Comparison of ENCODE assay signal across 14 cellular contexts in the genomic region with DNA sequence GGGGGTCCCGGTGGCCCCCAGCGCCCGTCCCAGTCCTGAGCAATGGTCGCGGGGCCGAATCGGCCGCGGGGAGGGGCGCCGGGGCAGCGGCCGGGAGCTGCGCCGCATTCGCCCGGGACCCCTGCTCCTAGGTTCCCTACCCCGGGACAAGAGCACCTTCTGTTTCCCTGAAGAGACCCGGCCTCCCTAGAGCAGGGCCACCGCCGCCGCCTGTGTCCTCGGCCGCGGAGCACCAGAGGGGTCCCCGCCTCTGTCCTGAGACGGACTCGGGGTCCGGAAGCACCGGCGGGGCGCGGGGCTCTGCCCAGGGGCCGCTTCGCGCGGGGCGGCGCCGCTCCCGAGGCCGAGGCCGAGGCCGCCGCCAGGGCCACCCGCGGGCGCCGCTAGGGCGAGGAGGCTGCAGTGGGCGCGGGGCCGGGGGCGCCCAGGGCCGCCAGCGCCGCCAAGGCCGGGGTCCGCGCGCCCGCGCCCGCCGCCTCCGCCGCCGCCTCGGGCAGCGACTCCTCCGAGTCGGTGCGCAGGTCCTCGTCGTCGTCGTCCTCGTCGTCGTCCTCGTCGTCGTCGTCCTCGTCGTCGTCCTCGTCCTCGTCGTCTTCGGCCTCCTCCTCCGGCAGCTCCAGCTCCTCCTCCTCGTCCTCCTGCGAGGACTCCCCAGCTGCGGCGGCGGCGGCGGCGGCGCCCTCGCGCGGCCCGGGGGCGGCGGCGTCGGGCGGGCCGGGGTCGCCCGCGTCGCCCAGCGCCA.
A peak's percentile ranks its signal among the peaks of the same experiment; 100 is the strongest.
DNase-seq lines count a peak whose midpoint lies in the region; ATAC-seq, FAIRE-seq and TF ChIP-seq lines count a peak whose summit lies in the region.
"Had no signal": no experiment of that assay in that cellular context is flagged by ENCODE, and none has a peak within 500 bp of the region (broad histone marks: within the 10 kb centered on the region; RNA-seq: fewer than 3 reads in every experiment).

No MANE protein-coding gene starts in this region.

- H3K9me2 ChIP-seq in GM23338 (ENCODE audit: insufficient read depth), result no peaks in the 10 kb centered on the region

- peak overlapping the region; percentile 84 for H2AFZ ChIP-seq in GM23338

- peaks cover 7% of the 10 kb centered on the region for H3K4me1 Mint-ChIP-seq in GM23338
- peaks cover 2% of the 10 kb centered on the region for H3K4me1 Mint-ChIP-seq in activated CD8-positive, alpha-beta T cell treated with anti-CD3 and anti-CD28 coated beads, Interleukin-2, amount 10 ng/mL, durations not matched to agents 7 days and 5 days (ENCODE audit: low read depth)
- H3K4me1 Mint-ChIP-seq in stimulated activated memory B cell treated with anti-CD40 and anti-IgM and Interleukin-4, amounts not matched to agents 10 μg/mL and 1 μg/mL and 100 μg/mL, for 72 hours, result no peaks in the 10 kb centered on the region

- peaks cover 16% of the 10 kb centered on the region for H3K27me3 Mint-ChIP-seq in GM23338 (ENCODE audit: insufficient read depth, low read depth, poor library complexity)
- H3K27me3 Mint-ChIP-seq in activated CD8-positive, alpha-beta T cell treated with anti-CD3 and anti-CD28 coated beads, Interleukin-2, amount 10 ng/mL, durations not matched to agents 7 days and 5 days (ENCODE audit: low read depth), result peaks cover 2% of the 10 kb centered on the region
- no peaks in the 10 kb centered on the region for H3K27me3 Mint-ChIP-seq in stimulated activated memory B cell treated with anti-CD40 and anti-IgM and Interleukin-4, amounts not matched to agents 10 μg/mL and 1 μg/mL and 100 μg/mL, for 72 hours

- peaks cover 3% of the 10 kb centered on the region for H3K9me3 ChIP-seq in iPS-18c (ENCODE audit: control insufficient read depth, insufficient read depth, low read length)
- H3K9me3 ChIP-seq: Peyer's patch had no signal

- no peak overlapping the region for H3K27ac Mint-ChIP-seq in GM23338
- H3K27ac Mint-ChIP-seq in activated CD8-positive, alpha-beta T cell treated with anti-CD3 and anti-CD28 coated beads, Interleukin-2, amount 10 ng/mL, durations not matched to agents 7 days and 5 days, result no peak overlapping the region
- no peak overlapping the region for H3K27ac Mint-ChIP-seq in stimulated activated memory B cell treated with anti-CD40 and anti-IgM and Interleukin-4, amounts not matched to agents 10 μg/mL and 1 μg/mL and 100 μg/mL, for 72 hours

- peaks cover 14% of the 10 kb centered on the region for H3F3A ChIP-seq in GM23338 (replicated peaks; ENCODE audit: low read depth)

- H3K36me3 ChIP-seq in GM23338 (ENCODE audit: insufficient read depth), result no peaks in the 10 kb centered on the region

- CTCF ChIA-PET in activated CD8-positive, alpha-beta T cell treated with anti-CD3 and anti-CD28 coated beads, Interleukin-2, amount 10 ng/mL, durations not matched to agents 7 days and 5 days (lab: Charles Lee), result interaction anchor here (1.0 kb wide), 1 partner anchor 131 kb away, joined by 3 read pairs; no protein-coding TSS in a partner anchor

- H3K4me2 ChIP-seq in GM23338, result peak overlapping the region; percentile 84

- peaks cover 33% of the 10 kb centered on the region for H3K27me3 ChIP-seq in GM23338 (ENCODE audit: insufficient read depth)
- H3K27me3 ChIP-seq: Peyer's patch had no signal

- TF ChIP-seq CTCF in GM23338 (conservative IDR thresholded peaks at IDR 0.05; ENCODE audit: low read depth in 2 of 2), result 0 out of 4 replicates have a peak, but pooled peaks of 1 of the 2 experiments have one; percentile 7

- ATAC-seq in GM23338, result peak; percentile 7
- ATAC-seq in activated CD8-positive, alpha-beta T cell treated with anti-CD3 and anti-CD28 coated beads, Interleukin-2, amount 10 ng/mL, durations not matched to agents 7 days and 5 days, result peak; percentile 14
- ATAC-seq in stimulated activated memory B cell treated with anti-CD40 and anti-IgM and Interleukin-4, amounts not matched to agents 10 μg/mL and 1 μg/mL and 100 μg/mL, for 72 hours, result peak; percentile 15

- H3K4me3 ChIP-seq in GM23338 (peak overlapping the region; percentile 60), iPS-18c (ENCODE audit: insufficient read depth, low read depth, low read length) (peak overlapping the region; percentile 34; the same call in 1 of the 2 replicates)

- no peaks in the 10 kb centered on the region for H3K9me3 Mint-ChIP-seq in GM23338
- H3K9me3 Mint-ChIP-seq in activated CD8-positive, alpha-beta T cell treated with anti-CD3 and anti-CD28 coated beads, Interleukin-2, amount 10 ng/mL, durations not matched to agents 7 days and 5 days (ENCODE audit: insufficient read depth), result no peaks in the 10 kb centered on the region
- no peaks in the 10 kb centered on the region for H3K9me3 Mint-ChIP-seq in stimulated activated memory B cell treated with anti-CD40 and anti-IgM and Interleukin-4, amounts not matched to agents 10 μg/mL and 1 μg/mL and 100 μg/mL, for 72 hours

- H3K36me3 Mint-ChIP-seq in GM23338 (ENCODE audit: low read depth), result peaks cover 3% of the 10 kb centered on the region; the same call in 1 of the 3 replicates
- no peaks in the 10 kb centered on the region for H3K36me3 Mint-ChIP-seq in activated CD8-positive, alpha-beta T cell treated with anti-CD3 and anti-CD28 coated beads, Interleukin-2, amount 10 ng/mL, durations not matched to agents 7 days and 5 days (ENCODE audit: low read depth)
- H3K36me3 Mint-ChIP-seq in stimulated activated memory B cell treated with anti-CD40 and anti-IgM and Interleukin-4, amounts not matched to agents 10 μg/mL and 1 μg/mL and 100 μg/mL, for 72 hours, result peaks cover 37% of the 10 kb centered on the region

- DNase-seq in GM23338 (ENCODE audit: low spot score) (peak; percentile 59), NCI-H187 treated with DMSO at 0.1 percent for 48 hours (lab: John Stamatoyannopoulos, UW) (no peak), NAMALWA (ENCODE audit: low spot score) (no peak), NK-92 (lab: John Stamatoyannopoulos, UW; ENCODE audit: unreplicated experiment) (no peak), GM19239 (ENCODE audit: insufficient read length, low spot score) (no peak)
- no peak for DNase-seq in activated CD8-positive, alpha-beta T cell treated with anti-CD3 and anti-CD28 coated beads, Interleukin-2, amount 10 ng/mL, durations not matched to agents 7 days and 5 days
- DNase-seq: activated CD8-positive, alpha-beta memory T cell treated with anti-CD3 and anti-CD28 coated beads, Interleukin-2, amount 50 U/mL, for 4 hours; COR-L47; Peyer's patch; small intestine had no signal

- peaks cover 11% of the 10 kb centered on the region for H3K4me1 ChIP-seq in GM23338 (ENCODE audit: insufficient read depth)

- POLR2A ChIA-PET in activated CD8-positive, alpha-beta T cell treated with anti-CD3 and anti-CD28 coated beads, Interleukin-2, amount 10 ng/mL, durations not matched to agents 7 days and 5 days (lab: Charles Lee), result no interaction called here

- H3K27ac ChIP-seq in GM23338 (ENCODE audit: low read depth), result no peak overlapping the region

- H3K4me3 Mint-ChIP-seq in GM23338, result peak overlapping the region; percentile 60; the same call in 2 of the 3 replicates
- no peak overlapping the region for H3K4me3 Mint-ChIP-seq in activated CD8-positive, alpha-beta T cell treated with anti-CD3 and anti-CD28 coated beads, Interleukin-2, amount 10 ng/mL, durations not matched to agents 7 days and 5 days
- no peak overlapping the region for H3K4me3 Mint-ChIP-seq in stimulated activated memory B cell treated with anti-CD40 and anti-IgM and Interleukin-4, amounts not matched to agents 10 μg/mL and 1 μg/mL and 100 μg/mL, for 72 hours

- no peaks in the 10 kb centered on the region for H4K20me1 ChIP-seq in GM23338 (replicated peaks; ENCODE audit: insufficient read depth)

- no peaks in the 10 kb centered on the region for H3K79me2 ChIP-seq in GM23338 (replicated peaks; ENCODE audit: insufficient read depth)

- FAIRE-seq in GM19239 (lab: Jason Lieb, UNC), result no peak
- FAIRE-seq: endometrium, small intestine, TTC549 had no signal
